ENCODE assay signal across 9 cellular contexts in the genomic region with DNA sequence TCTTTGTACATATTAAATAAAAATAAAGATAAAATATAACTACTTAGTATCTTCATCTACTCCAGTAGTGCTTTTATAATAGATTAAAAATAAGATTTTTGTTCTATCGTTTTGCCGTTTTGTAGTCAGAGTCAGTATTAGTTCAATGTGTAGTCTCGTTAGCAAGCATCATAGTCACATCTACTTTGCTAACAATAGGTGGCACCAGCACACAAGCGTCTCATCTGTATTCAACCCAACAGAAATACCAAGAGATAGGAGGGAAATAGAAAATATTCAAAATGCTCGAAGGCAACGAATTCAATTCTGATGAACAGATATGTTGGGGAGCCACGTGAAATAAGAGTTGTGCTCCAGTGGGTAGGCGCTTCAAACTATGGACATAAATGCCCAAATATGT. TPM values are rescaled to one million over a fixed set of nuclear protein-coding genes. Genes with fewer than 3 reads are reported as not detected.
DNase-seq lines count a peak whose midpoint lies in the region; ATAC-seq, FAIRE-seq and TF ChIP-seq lines count a peak whose summit lies in the region.
"Had no signal": no experiment of that assay in that cellular context is flagged by ENCODE, and none has a peak within 500 bp of the region (broad histone marks: within the 10 kb centered on the region; RNA-seq: fewer than 3 reads in every experiment).

No MANE protein-coding gene starts in this region.

- intact Hi-C loops in HepG2 (cut with micrococcal nuclease; ENCODE audit: unreplicated experiment): loop anchor here (5.0 kb wide), 1 partner anchor 1167 kb away; no protein-coding TSS in a partner anchor

- TF ChIP-seq EP300 in A549 (IDR thresholded peaks at IDR 0.05) (no peak), HepG2 (IDR thresholded peaks at IDR 0.05; ENCODE audit: low read depth in 2 of 2, low read length in 2 of 2) (no peak), HepG2 (CRISPR knock-in tag; IDR thresholded peaks at IDR 0.05; ENCODE audit: borderline replicate concordance) (no peak)

- TF ChIP-seq CTCF in A549 (IDR thresholded peaks at IDR 0.05) (peak; percentile 67), GM06990 (IDR thresholded peaks at IDR 0.05; ENCODE audit: insufficient read depth, low read length, poor library complexity, severe bottlenecking) (peak; percentile 55), VCaP (conservative IDR thresholded peaks at IDR 0.05) (peak; percentile 85), HepG2 (CRISPR knock-in tag; IDR thresholded peaks at IDR 0.05) (peak; percentile 77)

- H3K27me3 ChIP-seq in GM06990 (replicated peaks; ENCODE audit: control insufficient read depth, insufficient read depth, low read length) (no peaks in the 10 kb centered on the region; the same call in 1 of the 2 replicates), HepG2 (ENCODE audit: control insufficient read depth in 1 of 2, insufficient read depth in 2 of 2, low read length in 2 of 2) (no peaks in the 10 kb centered on the region; a peak in 1 of 5 replicates)

- H3K4me1 ChIP-seq in A549 (no peaks in the 10 kb centered on the region), HepG2 (ENCODE audit: insufficient read depth, low read length) (peaks cover 15% of the 10 kb centered on the region)
- H3K4me1 ChIP-seq: HAP-1 had no signal

- no peak for FAIRE-seq in A549 (lab: Jason Lieb, UNC)
- FAIRE-seq in HepG2 (lab: Jason Lieb, UNC): peak; percentile 69

- H3K9me3 ChIP-seq in A549 (no peaks in the 10 kb centered on the region), HepG2 (ENCODE audit: low read length) (no peaks in the 10 kb centered on the region)
- H3K9me3 ChIP-seq: HAP-1 had no signal

- CTCF ChIA-PET in A549 (lab: Yijun Ruan, JAX): interaction anchor here (0.6 to 1.8 kb wide), 6 partner anchors 8 to 1169 kb away, joined by 3 to 9 read pairs (median 4); no protein-coding TSS in a partner anchor
- CTCF ChIA-PET in HepG2 (lab: Yijun Ruan, JAX; ENCODE audit: low intra/inter-chr PET ratio, low total read pairs): interaction anchor here (1.1 to 1.2 kb wide), 2 partner anchors 14 to 1171 kb away, joined by 3 read pairs; no protein-coding TSS in a partner anchor

- BruUV-seq in HepG2 (replicated peaks; lab: Mats Ljungman, UMichigan): no TSS peak

- POLR2A ChIA-PET in A549 (lab: Yijun Ruan, JAX) (no interaction called here), HepG2 (lab: Yijun Ruan, JAX) (no interaction called here)

- no peak overlapping the region for H3K27ac ChIP-seq in A549
- H3K27ac ChIP-seq in VCaP: no peak overlapping the region
- no peak overlapping the region for H3K27ac ChIP-seq in HepG2 (ENCODE audit: extremely low read length, insufficient read depth, low read length)

- H4K20me1 ChIP-seq in HepG2 (ENCODE audit: insufficient read depth, low read length): no peaks in the 10 kb centered on the region

- H3K9ac ChIP-seq in HepG2 (ENCODE audit: insufficient read depth, low read depth, low read length): no peak overlapping the region

- H3K4me2 ChIP-seq in A549 (peak overlapping the region; percentile 39; the same call in 2 of the 3 replicates), HepG2 (ENCODE audit: low read depth, low read length) (peak overlapping the region; percentile 54)

- TF ChIP-seq RAD21 in A549 (conservative IDR thresholded peaks at IDR 0.05 in 1 of 2, IDR thresholded peaks at IDR 0.05 in 1 of 2) (peak; percentile 69 to 71), HepG2 (CRISPR knock-in tag; IDR thresholded peaks at IDR 0.05) (peak; percentile 48; the same call in 1 of the 2 replicates)

- TF ChIP-seq POLR2A in A549 (IDR thresholded peaks at IDR 0.05; ENCODE audit: low read length) (no peak), HepG2 (IDR thresholded peaks at IDR 0.05; ENCODE audit: insufficient read depth in 1 of 2, low read depth in 2 of 2, low read length in 2 of 2) (no peak)

- H3K4me3 ChIP-seq in A549: no peak overlapping the region
- H3K4me3 ChIP-seq in GM06990 (replicated peaks; ENCODE audit: low read depth, low read length): no peak overlapping the region
- H3K4me3 ChIP-seq in HepG2 (replicated peaks in 1 of 3; ENCODE audit: insufficient read depth in 1 of 3, low read depth in 2 of 3, low read length in 3 of 3): no peak overlapping the region
- H3K4me3 ChIP-seq: HAP-1 had no signal

- ATAC-seq in A549 (peak; percentile 83 to 87; a peak in 5 of 6 replicates), HepG2 (peak; percentile 89), GM21737 (IDR thresholded peaks at IDR 0.05; ENCODE audit: unreplicated experiment) (no peak), GM19455 (IDR thresholded peaks at IDR 0.05; ENCODE audit: unreplicated experiment) (no peak)

- H3K79me2 ChIP-seq in HepG2 (ENCODE audit: insufficient read depth, low read length): no peaks in the 10 kb centered on the region

- DNase-seq in A549 (ENCODE audit: low read depth in 1 of 2, low spot score in 1 of 2) (peak; percentile 28 to 45), GM06990 (ENCODE audit: extremely low read depth, insufficient read length) (no peak), NCI-H1436 (lab: John Stamatoyannopoulos, UW) (peak; percentile 30), HepG2 (ENCODE audit: low spot score) (peak; percentile 61)
- DNase-seq in NK-92 treated with Interleukin-12 subunit alpha and Interleukin-12 subunit beta, amount 100 ng/mL, for 24 hours (lab: John Stamatoyannopoulos, UW): no peak

- whole genome bisulfite sequencing in A549 (ENCODE audit: missing lambda C conversion rate): under 1% methylated on average over 8 of the region's 8 CpGs
- WGBS in HepG2 (ENCODE audit: low lambda C conversion rate): 3% methylated on average over 8 of the region's 8 CpGs

- in situ Hi-C loops in HepG2 (cut with HindIII; ENCODE audit: extremely low pct_ligation_motif_present, low pct_unique_long_range_greater_than_20kb): loop anchor here (25.0 kb wide), 1 partner anchor 662 kb away; no protein-coding TSS in a partner anchor

- no peak overlapping the region for H2AFZ ChIP-seq in HepG2 (ENCODE audit: low read length)

- H3K36me3 ChIP-seq in GM06990 (ENCODE audit: control insufficient read depth, insufficient read depth, low read length): no peaks in the 10 kb centered on the region
- no peaks in the 10 kb centered on the region for H3K36me3 ChIP-seq in HepG2 (replicated peaks in 1 of 2; ENCODE audit: control insufficient read depth in 1 of 2, insufficient read depth in 2 of 2, low read length in 2 of 2)
- H3K36me3 ChIP-seq: HAP-1 had no signal

RNA-seq across cellular contexts. Expression of a gene that starts 21.4 kb away (rescaled TPM):
- 31.3 and 42.6 TPM in 2 replicates for polyA plus RNA-seq in A549 (2011; rRNA removed)
- polyA plus RNA-seq in A549 (2012; cell fraction: cytosol; rRNA removed): 23.9 and 30.4 TPM in 2 replicates
- 38.9 and 40.0 TPM in 2 replicates for polyA plus RNA-seq in A549 (2012; cell fraction: nucleus; rRNA removed)
- polyA plus RNA-seq in A549 (2017; fragmentation: RNase III; extraction: RNeasy Plus Mini Kit Qiagen cat#74134 plus additional on column Dnase treatment): 24.7 to 28.9 TPM (median 26.2 TPM) in 3 replicates
- polyA minus RNA-seq in A549 (2011; rRNA and poly(A)+ RNA removed): 8.6 and 9.9 TPM in 2 replicates
- total RNA-seq in HepG2 (2016; rRNA removed; fragmentation: Illumina TruSeq; extraction: Trizol): 42.4 and 56.5 TPM in 2 replicates
- total RNA-seq in HepG2 (2016; cell fraction: cytosol; rRNA removed; fragmentation: Illumina TruSeq; extraction: Trizol; ENCODE audit: low read depth): 3.6 and 4.5 TPM in 2 replicates
- total RNA-seq in HepG2 (2016; cell fraction: insoluble cytoplasmic fraction; rRNA removed; fragmentation: Illumina TruSeq; extraction: Trizol): 41.6 and 57.3 TPM in 2 replicates
- 8.7 and 9.1 TPM in 2 replicates for total RNA-seq in HepG2 (2016; cell fraction: membrane; rRNA removed; fragmentation: Illumina TruSeq; extraction: Trizol)
- total RNA-seq in HepG2 (2016; cell fraction: nucleus; rRNA removed; fragmentation: Illumina TruSeq; extraction: Trizol): 21.1 and 24.4 TPM in 2 replicates
- polyA plus RNA-seq in HepG2 (2011; rRNA removed): 24.5 and 31.7 TPM in 2 replicates
- 31.6 and 33.0 TPM in 2 replicates for polyA plus RNA-seq in HepG2 (2011; cell fraction: cytosol; rRNA removed)
- polyA plus RNA-seq in HepG2 (2011; cell fraction: nucleus; rRNA removed): 25.0 and 29.4 TPM in 2 replicates
- 19.9 and 23.4 TPM in 2 replicates for polyA plus RNA-seq in HepG2 (2012)
- 2.7 and 2.9 TPM in 2 replicates for polyA plus RNA-seq in HepG2 (2016; cell fraction: cytosol; fragmentation: Illumina TruSeq; extraction: Trizol; ENCODE audit: low read depth)
- polyA plus RNA-seq in HepG2 (2016; cell fraction: insoluble cytoplasmic fraction; fragmentation: Illumina TruSeq; extraction: Trizol; ENCODE audit: low read depth): 55.6 and 59.5 TPM in 2 replicates
- 5.6 TPM in 2 replicates for polyA plus RNA-seq in HepG2 (2016; cell fraction: membrane; fragmentation: Illumina TruSeq; extraction: Trizol; ENCODE audit: low read depth)
- 30.3 and 34.9 TPM in 2 replicates for polyA plus RNA-seq in HepG2 (2016; cell fraction: nucleus; fragmentation: Illumina TruSeq; extraction: Trizol; ENCODE audit: insufficient read depth, low read depth)
- polyA minus RNA-seq in HepG2 (2011; rRNA and poly(A)+ RNA removed; ENCODE audit: low replicate concordance): 5.1 and 10.2 TPM in 2 replicates
- polyA minus RNA-seq in HepG2 (2011; cell fraction: cytosol; rRNA and poly(A)+ RNA removed): 16.1 and 17.5 TPM in 2 replicates
- 27.2 and 34.8 TPM in 2 replicates for polyA minus RNA-seq in HepG2 (2011; cell fraction: nucleus; rRNA and poly(A)+ RNA removed)

RNA-seq across cellular contexts. Expression of a gene that starts 45.5 kb away (rescaled TPM):
- polyA plus RNA-seq in A549 (2011; rRNA removed): not detected in 2 replicates
- not detected in 2 replicates for polyA plus RNA-seq in A549 (2012; cell fraction: cytosol; rRNA removed)
- not detected in 2 replicates for polyA plus RNA-seq in A549 (2012; cell fraction: nucleus; rRNA removed)
- polyA plus RNA-seq in A549 (2017; fragmentation: RNase III; extraction: RNeasy Plus Mini Kit Qiagen cat#74134 plus additional on column Dnase treatment): not detected in 3 replicates
- polyA minus RNA-seq in A549 (2011; rRNA and poly(A)+ RNA removed): not detected in 2 replicates
- total RNA-seq in HepG2 (2016; rRNA removed; fragmentation: Illumina TruSeq; extraction: Trizol): not detected in 2 replicates
- total RNA-seq in HepG2 (2016; cell fraction: cytosol; rRNA removed; fragmentation: Illumina TruSeq; extraction: Trizol; ENCODE audit: low read depth): not detected in 2 replicates
- not detected in 2 replicates for total RNA-seq in HepG2 (2016; cell fraction: insoluble cytoplasmic fraction; rRNA removed; fragmentation: Illumina TruSeq; extraction: Trizol)
- total RNA-seq in HepG2 (2016; cell fraction: membrane; rRNA removed; fragmentation: Illumina TruSeq; extraction: Trizol): not detected in 2 replicates
- total RNA-seq in HepG2 (2016; cell fraction: nucleus; rRNA removed; fragmentation: Illumina TruSeq; extraction: Trizol): not detected in 2 replicates
- polyA plus RNA-seq in HepG2 (2011; rRNA removed): not detected in 2 replicates
- polyA plus RNA-seq in HepG2 (2011; cell fraction: cytosol; rRNA removed): not detected in 2 replicates
- polyA plus RNA-seq in HepG2 (2011; cell fraction: nucleus; rRNA removed): not detected in 2 replicates
- polyA plus RNA-seq in HepG2 (2012): not detected in 2 replicates
- polyA plus RNA-seq in HepG2 (2016; cell fraction: cytosol; fragmentation: Illumina TruSeq; extraction: Trizol; ENCODE audit: low read depth): not detected in 2 replicates
- polyA plus RNA-seq in HepG2 (2016; cell fraction: insoluble cytoplasmic fraction; fragmentation: Illumina TruSeq; extraction: Trizol; ENCODE audit: low read depth): not detected in 2 replicates
- polyA plus RNA-seq in HepG2 (2016; cell fraction: membrane; fragmentation: Illumina TruSeq; extraction: Trizol; ENCODE audit: low read depth): not detected in 2 replicates
- polyA plus RNA-seq in HepG2 (2016; cell fraction: nucleus; fragmentation: Illumina TruSeq; extraction: Trizol; ENCODE audit: insufficient read depth, low read depth): not detected in 2 replicates
- not detected in 2 replicates for polyA minus RNA-seq in HepG2 (2011; rRNA and poly(A)+ RNA removed; ENCODE audit: low replicate concordance)
- polyA minus RNA-seq in HepG2 (2011; cell fraction: cytosol; rRNA and poly(A)+ RNA removed): not detected in 2 replicates
- not detected in 2 replicates for polyA minus RNA-seq in HepG2 (2011; cell fraction: nucleus; rRNA and poly(A)+ RNA removed)

Comparison
In these comparisons a context has a peak if more than half of its experiments do, and no peak if none do; other contexts are left out.
1. ATAC-seq: peak in A549 (2 of 2) and HepG2 (single experiment); none in GM21737 (single experiment) and GM19455 (single experiment).
2. DNase-seq: peak in A549 (2 of 2), NCI-H1436 (single experiment) and HepG2 (single experiment); none in GM06990 (single experiment) and NK-92 treated with Interleukin-12 subunit alpha and Interleukin-12 subunit beta, amount 100 ng/mL, for 24 hours (single experiment).
3. Peak in every context shown above with its lines, with median percentiles within 50 percentile points of each other: CTCF ChIP-seq.